In genomic region chr11:65591939-65592814, GRCh38 we compare ENCODE assay signal across 1 cellular context.
TF ChIP-seq lines count a peak whose summit lies in the region.

No MANE protein-coding gene starts in this region.

TF ChIP-seq in SK-N-SH treated with all-trans-retinoic acid at 6 μM for 48 hours, 23 proteins besides CTCF, POLR2A, EP300 and RAD21 (continued from another document):
- TF ChIP-seq, protein P1, sequence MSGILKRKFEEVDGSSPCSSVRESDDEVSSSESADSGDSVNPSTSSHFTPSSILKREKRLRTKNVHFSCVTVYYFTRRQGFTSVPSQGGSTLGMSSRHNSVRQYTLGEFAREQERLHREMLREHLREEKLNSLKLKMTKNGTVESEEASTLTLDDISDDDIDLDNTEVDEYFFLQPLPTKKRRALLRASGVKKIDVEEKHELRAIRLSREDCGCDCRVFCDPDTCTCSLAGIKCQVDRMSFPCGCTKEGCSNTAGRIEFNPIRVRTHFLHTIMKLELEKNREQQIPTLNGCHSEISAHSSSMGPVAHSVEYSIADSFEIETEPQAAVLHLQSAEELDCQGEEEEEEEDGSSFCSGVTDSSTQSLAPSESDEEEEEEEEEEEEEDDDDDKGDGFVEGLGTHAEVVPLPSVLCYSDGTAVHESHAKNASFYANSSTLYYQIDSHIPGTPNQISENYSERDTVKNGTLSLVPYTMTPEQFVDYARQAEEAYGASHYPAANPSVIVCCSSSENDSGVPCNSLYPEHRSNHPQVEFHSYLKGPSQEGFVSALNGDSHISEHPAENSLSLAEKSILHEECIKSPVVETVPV (CRISPR knock-in tag; IDR thresholded peaks at IDR 0.05), result no peak
- TF ChIP-seq ISL1 (CRISPR knock-in tag; IDR thresholded peaks at IDR 0.05), result no peak
- no peak for TF ChIP-seq ZNF565 (CRISPR knock-in tag; conservative IDR thresholded peaks at IDR 0.05; ENCODE audit: low read depth)
- TF ChIP-seq PPARA (CRISPR knock-in tag; IDR thresholded peaks at IDR 0.05; ENCODE audit: borderline replicate concordance), result no peak
- TF ChIP-seq, protein P2, sequence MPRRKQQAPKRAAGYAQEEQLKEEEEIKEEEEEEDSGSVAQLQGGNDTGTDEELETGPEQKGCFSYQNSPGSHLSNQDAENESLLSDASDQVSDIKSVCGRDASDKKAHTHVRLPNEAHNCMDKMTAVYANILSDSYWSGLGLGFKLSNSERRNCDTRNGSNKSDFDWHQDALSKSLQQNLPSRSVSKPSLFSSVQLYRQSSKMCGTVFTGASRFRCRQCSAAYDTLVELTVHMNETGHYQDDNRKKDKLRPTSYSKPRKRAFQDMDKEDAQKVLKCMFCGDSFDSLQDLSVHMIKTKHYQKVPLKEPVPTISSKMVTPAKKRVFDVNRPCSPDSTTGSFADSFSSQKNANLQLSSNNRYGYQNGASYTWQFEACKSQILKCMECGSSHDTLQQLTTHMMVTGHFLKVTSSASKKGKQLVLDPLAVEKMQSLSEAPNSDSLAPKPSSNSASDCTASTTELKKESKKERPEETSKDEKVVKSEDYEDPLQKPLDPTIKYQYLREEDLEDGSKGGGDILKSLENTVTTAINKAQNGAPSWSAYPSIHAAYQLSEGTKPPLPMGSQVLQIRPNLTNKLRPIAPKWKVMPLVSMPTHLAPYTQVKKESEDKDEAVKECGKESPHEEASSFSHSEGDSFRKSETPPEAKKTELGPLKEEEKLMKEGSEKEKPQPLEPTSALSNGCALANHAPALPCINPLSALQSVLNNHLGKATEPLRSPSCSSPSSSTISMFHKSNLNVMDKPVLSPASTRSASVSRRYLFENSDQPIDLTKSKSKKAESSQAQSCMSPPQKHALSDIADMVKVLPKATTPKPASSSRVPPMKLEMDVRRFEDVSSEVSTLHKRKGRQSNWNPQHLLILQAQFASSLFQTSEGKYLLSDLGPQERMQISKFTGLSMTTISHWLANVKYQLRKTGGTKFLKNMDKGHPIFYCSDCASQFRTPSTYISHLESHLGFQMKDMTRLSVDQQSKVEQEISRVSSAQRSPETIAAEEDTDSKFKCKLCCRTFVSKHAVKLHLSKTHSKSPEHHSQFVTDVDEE (CRISPR knock-in tag; IDR thresholded peaks at IDR 0.05), result no peak
- TF ChIP-seq CSDC2 (CRISPR knock-in tag; IDR thresholded peaks at IDR 0.05), result no peak
- TF ChIP-seq ESRRG (CRISPR knock-in tag; IDR thresholded peaks at IDR 0.05), result no peak
- TF ChIP-seq, protein P3, sequence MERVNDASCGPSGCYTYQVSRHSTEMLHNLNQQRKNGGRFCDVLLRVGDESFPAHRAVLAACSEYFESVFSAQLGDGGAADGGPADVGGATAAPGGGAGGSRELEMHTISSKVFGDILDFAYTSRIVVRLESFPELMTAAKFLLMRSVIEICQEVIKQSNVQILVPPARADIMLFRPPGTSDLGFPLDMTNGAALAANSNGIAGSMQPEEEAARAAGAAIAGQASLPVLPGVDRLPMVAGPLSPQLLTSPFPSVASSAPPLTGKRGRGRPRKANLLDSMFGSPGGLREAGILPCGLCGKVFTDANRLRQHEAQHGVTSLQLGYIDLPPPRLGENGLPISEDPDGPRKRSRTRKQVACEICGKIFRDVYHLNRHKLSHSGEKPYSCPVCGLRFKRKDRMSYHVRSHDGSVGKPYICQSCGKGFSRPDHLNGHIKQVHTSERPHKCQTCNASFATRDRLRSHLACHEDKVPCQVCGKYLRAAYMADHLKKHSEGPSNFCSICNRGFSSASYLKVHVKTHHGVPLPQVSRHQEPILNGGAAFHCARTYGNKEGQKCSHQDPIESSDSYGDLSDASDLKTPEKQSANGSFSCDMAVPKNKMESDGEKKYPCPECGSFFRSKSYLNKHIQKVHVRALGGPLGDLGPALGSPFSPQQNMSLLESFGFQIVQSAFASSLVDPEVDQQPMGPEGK (CRISPR knock-in tag; IDR thresholded peaks at IDR 0.05; ENCODE audit: borderline replicate concordance), result no peak
- TF ChIP-seq GLIS3 (CRISPR knock-in tag; IDR thresholded peaks at IDR 0.05), result no peak
- no peak for TF ChIP-seq TCF4 (CRISPR knock-in tag; IDR thresholded peaks at IDR 0.05; ENCODE audit: borderline replicate concordance)
- no peak for TF ChIP-seq SNAI2 (CRISPR knock-in tag; IDR thresholded peaks at IDR 0.05)
- TF ChIP-seq ARNTL (CRISPR knock-in tag; IDR thresholded peaks at IDR 0.05; ENCODE audit: borderline replicate concordance, low read depth), result no peak
- no peak for TF ChIP-seq BACH2 (CRISPR knock-in tag; IDR thresholded peaks at IDR 0.05; ENCODE audit: borderline replicate concordance)
- TF ChIP-seq, protein P4, sequence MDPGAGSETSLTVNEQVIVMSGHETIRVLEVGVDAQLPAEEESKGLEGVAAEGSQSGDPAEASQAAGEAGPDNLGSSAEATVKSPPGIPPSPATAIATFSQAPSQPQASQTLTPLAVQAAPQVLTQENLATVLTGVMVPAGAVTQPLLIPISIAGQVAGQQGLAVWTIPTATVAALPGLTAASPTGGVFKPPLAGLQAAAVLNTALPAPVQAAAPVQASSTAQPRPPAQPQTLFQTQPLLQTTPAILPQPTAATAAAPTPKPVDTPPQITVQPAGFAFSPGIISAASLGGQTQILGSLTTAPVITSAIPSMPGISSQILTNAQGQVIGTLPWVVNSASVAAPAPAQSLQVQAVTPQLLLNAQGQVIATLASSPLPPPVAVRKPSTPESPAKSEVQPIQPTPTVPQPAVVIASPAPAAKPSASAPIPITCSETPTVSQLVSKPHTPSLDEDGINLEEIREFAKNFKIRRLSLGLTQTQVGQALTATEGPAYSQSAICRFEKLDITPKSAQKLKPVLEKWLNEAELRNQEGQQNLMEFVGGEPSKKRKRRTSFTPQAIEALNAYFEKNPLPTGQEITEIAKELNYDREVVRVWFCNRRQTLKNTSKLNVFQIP (CRISPR knock-in tag; IDR thresholded peaks at IDR 0.05; ENCODE audit: borderline replicate concordance, low read depth), result no peak
